Comparison of ENCODE assay signal across 8 cellular contexts in genomic region chr5:163395794-163396193, GRCh38.
"Had no signal": no experiment of that assay in that cellular context is flagged by ENCODE, and none has a peak within 500 bp of the region (broad histone marks: within the 10 kb centered on the region; RNA-seq: fewer than 3 reads in every experiment).

No MANE protein-coding gene starts in this region.

- ATAC-seq: GM12878 had no signal

- DNase-seq: GDM1, GF-D8 had no signal

- FAIRE-seq: G401.6, GM12878, GM12891, GM12892, GM18507, GM19239 had no signal

- H3K4me3 ChIP-seq: GM12878 had no signal
